In the genomic region with DNA sequence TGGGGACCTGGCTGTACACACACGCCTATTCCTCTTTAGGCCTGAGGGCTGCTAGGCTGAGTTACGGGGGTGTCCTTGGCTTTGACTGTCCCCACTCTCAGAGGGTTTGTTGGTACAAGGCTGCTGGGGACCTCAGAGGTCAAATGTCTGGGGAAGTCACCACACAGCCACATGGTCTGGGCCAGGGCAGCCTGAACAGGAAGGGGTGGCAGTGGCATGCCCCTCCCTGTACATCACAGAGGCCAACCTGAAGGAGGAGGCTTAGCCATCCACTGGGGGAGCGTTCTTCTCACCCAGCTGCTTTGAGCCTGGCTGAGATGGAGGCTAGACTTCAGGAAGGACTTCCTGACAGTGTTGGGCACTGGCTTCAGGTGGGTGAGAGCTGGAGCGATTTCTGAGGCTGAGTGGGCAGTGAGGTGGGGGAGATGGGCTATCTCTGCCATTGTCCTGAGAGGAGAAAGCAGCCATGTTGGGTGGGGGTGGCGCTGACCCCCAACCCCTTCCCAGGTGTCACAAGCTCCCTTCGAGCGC, we compare ENCODE assay signal across 1 cellular context.
TF ChIP-seq lines count a peak whose summit lies in the region.

No MANE protein-coding gene starts in this region.

TF ChIP-seq in H1, 55 proteins besides CTCF, POLR2A, EP300 and RAD21:
- TF ChIP-seq RFX5 (IDR thresholded peaks at IDR 0.05; ENCODE audit: borderline replicate concordance, low read depth, low read length) (no peak), RBBP5 (IDR thresholded peaks at IDR 0.05; ENCODE audit: borderline replicate concordance, low read depth, low read length) (no peak), BACH1 (IDR thresholded peaks at IDR 0.05; ENCODE audit: low read length) (no peak), KDM1A (IDR thresholded peaks at IDR 0.05; ENCODE audit: borderline replicate concordance, low read length) (peak; percentile 60; the same call in 1 of the 2 replicates), CREB1 (IDR thresholded peaks at IDR 0.05) (no peak), EZH2 (IDR thresholded peaks at IDR 0.05; ENCODE audit: low read depth, low read length, severe bottlenecking) (no peak)
- TF ChIP-seq, protein P1, sequence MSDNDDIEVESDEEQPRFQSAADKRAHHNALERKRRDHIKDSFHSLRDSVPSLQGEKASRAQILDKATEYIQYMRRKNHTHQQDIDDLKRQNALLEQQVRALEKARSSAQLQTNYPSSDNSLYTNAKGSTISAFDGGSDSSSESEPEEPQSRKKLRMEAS (IDR thresholded peaks at IDR 0.05) = no peak
